In genomic region chr13:53250272-53250875, GRCh38 we compare ENCODE assay signal across 8 cellular contexts.
A peak's percentile ranks its signal among the peaks of the same experiment; 100 is the strongest.
DNase-seq lines count a peak whose midpoint lies in the region; TF ChIP-seq lines count a peak whose summit lies in the region.

No MANE protein-coding gene starts in this region.

- H4K20me1 ChIP-seq in Loucy (ENCODE audit: insufficient read depth, low read length, poor library complexity, severe bottlenecking), result no peaks in the 10 kb centered on the region
- H4K20me1 ChIP-seq in PC-9 (ENCODE audit: insufficient read depth), result no peaks in the 10 kb centered on the region

- TF ChIP-seq CTCF in Loucy (conservative IDR thresholded peaks at IDR 0.05; ENCODE audit: low read length), result peak; percentile 91
- peak; percentile 85 for TF ChIP-seq CTCF in PC-9 (conservative IDR thresholded peaks at IDR 0.05)

- no TSS peak for BruUV-seq in PC-9 (replicated peaks; lab: Mats Ljungman, UMichigan)

- H2AFZ ChIP-seq in Loucy (ENCODE audit: low read length) (0 out of 2 replicates have a peak overlapping the region, but pooled peaks have one; percentile 41), PC-9 (no peak overlapping the region)

- H3K36me3 ChIP-seq in Loucy (ENCODE audit: insufficient read depth, low read length) (no peaks in the 10 kb centered on the region), PC-9 (ENCODE audit: low read depth) (no peaks in the 10 kb centered on the region)

- CTCF ChIA-PET in HEK293T (lab: Yijun Ruan, JAX) (interaction anchor here (0.6 to 1.2 kb wide), 14 partner anchors 19 to 1995 kb away, joined by 3 to 12 read pairs (median 4); no protein-coding TSS in a partner anchor), PC-9 (lab: Charles Lee) (interaction anchor here (0.7 kb wide), 2 partner anchors 532 to 1462 kb away, joined by 3 to 7 read pairs; no protein-coding TSS in a partner anchor)

- POLR2A ChIA-PET in HEK293T (lab: Yijun Ruan, JAX), result no interaction called here
- POLR2A ChIA-PET in PC-9 (lab: Charles Lee; ENCODE audit: unreplicated experiment), result no interaction called here

- no peak overlapping the region for H3K27ac ChIP-seq in PC-9

- intact Hi-C loops in PC-9 (cut with micrococcal nuclease; ENCODE audit: unreplicated experiment), result loop anchor here (2.0 to 5.0 kb wide), 2 partner anchors 532 to 1994 kb away; no protein-coding TSS in a partner anchor
- intact Hi-C loops in posterior vena cava (cut with DNase I), result no loop called here

- no peak overlapping the region for H3K9ac ChIP-seq in Loucy (ENCODE audit: low read depth, low read length, poor library complexity, severe bottlenecking)

- H3K4me1 ChIP-seq in Loucy (ENCODE audit: insufficient read depth, low read length, poor library complexity, severe bottlenecking) (no peaks in the 10 kb centered on the region), PC-9 (replicated peaks; ENCODE audit: insufficient read depth) (no peaks in the 10 kb centered on the region)

- H3K4me2 ChIP-seq in Loucy (ENCODE audit: low read depth, low read length, poor library complexity, severe bottlenecking) (no peak overlapping the region), PC-9 (no peak overlapping the region)

- peak; percentile 70 for DNase-seq in A172 (ENCODE audit: low spot score)
- DNase-seq in GM04503 (ENCODE audit: low read depth), result peak; percentile 19
- DNase-seq in HEK293T (ENCODE audit: extremely low spot score), result peak; percentile 48
- peak; percentile 4 to 69 for DNase-seq in PC-9
- DNase-seq in dermis blood vessel endothelial cell, result peak; percentile 80
- peak; percentile 92 for DNase-seq in medulla oblongata (ENCODE audit: extremely low spot score)
- no peak for DNase-seq in posterior vena cava (ENCODE audit: low spot score)

- H3K79me2 ChIP-seq in Loucy (ENCODE audit: insufficient read depth, low read length) (no peaks in the 10 kb centered on the region), PC-9 (ENCODE audit: low read depth) (no peaks in the 10 kb centered on the region)

- H3K9me2 ChIP-seq in Loucy (replicated peaks; ENCODE audit: low read depth, low read length) (no peaks in the 10 kb centered on the region), PC-9 (ENCODE audit: insufficient read depth) (no peaks in the 10 kb centered on the region)

- H3F3A ChIP-seq in Loucy (ENCODE audit: low read depth), result no peaks in the 10 kb centered on the region
- H3F3A ChIP-seq in PC-9 (ENCODE audit: insufficient read depth, low read depth), result no peaks in the 10 kb centered on the region

- H3K9me3 ChIP-seq in Loucy (ENCODE audit: insufficient read depth, low read depth, low read length) (no peaks in the 10 kb centered on the region), PC-9 (ENCODE audit: insufficient read depth, low read depth) (no peaks in the 10 kb centered on the region)

- no peak overlapping the region for H3K4me3 ChIP-seq in Loucy (ENCODE audit: low read length, poor library complexity, severe bottlenecking)
- H3K4me3 ChIP-seq in PC-9, result no peak overlapping the region

- no peaks in the 10 kb centered on the region for H3K27me3 ChIP-seq in Loucy (ENCODE audit: insufficient read depth, low read length, poor library complexity, severe bottlenecking)
- no peaks in the 10 kb centered on the region for H3K27me3 ChIP-seq in PC-9 (ENCODE audit: insufficient read depth, low read depth)

TF ChIP-seq in HEK293T, 16 proteins besides CTCF, POLR2A, EP300 and RAD21:
- TF ChIP-seq ZNF384 (IDR thresholded peaks at IDR 0.05) (peak; percentile 78), HDGF (IDR thresholded peaks at IDR 0.05; ENCODE audit: borderline replicate concordance) (no peak)
